ENCODE assay signal across 25 cellular contexts in the genomic region with DNA sequence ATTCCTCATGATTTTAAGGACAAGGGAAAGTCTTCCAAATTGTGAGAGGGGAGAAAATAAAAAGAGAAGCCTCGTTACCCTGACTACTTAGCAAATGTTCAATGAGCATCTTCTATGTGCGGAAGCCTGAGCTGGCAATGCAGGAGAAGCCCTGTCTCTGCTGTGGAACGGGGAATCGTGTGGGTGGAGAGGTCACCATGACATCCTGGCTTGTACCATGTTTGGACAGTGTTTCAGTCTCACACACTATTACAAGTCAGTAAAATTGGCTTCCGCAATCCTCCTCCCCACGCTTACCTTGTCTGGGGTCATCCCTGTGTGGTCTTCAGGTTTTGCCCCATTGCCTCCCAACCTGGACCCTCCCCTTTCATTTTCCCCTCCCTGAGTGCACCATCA.
"Had no signal": no experiment of that assay in that cellular context is flagged by ENCODE, and none has a peak within 500 bp of the region (broad histone marks: within the 10 kb centered on the region; RNA-seq: fewer than 3 reads in every experiment).

No MANE protein-coding gene starts in this region.

- H3K27ac Mint-ChIP-seq: activated CD4-positive, alpha-beta memory T cell treated with anti-CD3 and anti-CD28 coated beads for 36 hours; activated CD4-positive, alpha-beta T cell treated with anti-CD3 and anti-CD28 coated beads, Interleukin-2, amount 10 ng/mL, durations not matched to agents 7 days and 5 days; activated naive CD8-positive, alpha-beta T cell treated with anti-CD3 and anti-CD28 coated beads, Interleukin-2, amount 50 U/mL, for 24 hours; brain; T-cell had no signal

- DNase-seq: activated CD4-positive, alpha-beta memory T cell treated with anti-CD3 and anti-CD28 coated beads for 36 hours; activated CD4-positive, alpha-beta T cell treated with anti-CD3 and anti-CD28 coated beads, Interleukin-2, amount 10 ng/mL, durations not matched to agents 7 days and 5 days; activated CD4-positive, CD25-positive, alpha-beta regulatory T cell; activated CD8-positive, alpha-beta memory T cell treated with anti-CD3 and anti-CD28 coated beads for 24 hours; activated effector memory CD4-positive, alpha-beta T cell treated with anti-CD3 and anti-CD28 coated beads, Interleukin-2, amount 50 U/mL, for 16 hours; activated naive CD4-positive, alpha-beta T cell treated with Interleukin-2 at 50 U/mL for 16 hours; activated naive CD8-positive, alpha-beta T cell treated with anti-CD3 and anti-CD28 coated beads, Interleukin-2, amount 50 U/mL, for 24 hours; activated T-cell treated with anti-CD3 and anti-CD28 coated beads, Interleukin-2, amount 50 U/mL, for 4 hours; amniotic stem cell; MM.1S; NCI-H1105; NCI-H1436; NCI-H1694 treated with DMSO at 0.1 percent for 48 hours; NCI-H2081; NCI-H446; NCI-H524; PC-3; SIG-M5; T-cell; T1000 had no signal

- ATAC-seq: activated naive CD8-positive, alpha-beta T cell treated with anti-CD3 and anti-CD28 coated beads, Interleukin-2, amount 50 U/mL, for 24 hours; activated T-cell treated with anti-CD3 and anti-CD28 coated beads, Interleukin-2, amount 50 U/mL, for 4 hours; PC-3; T-cell had no signal

- FAIRE-seq: astrocyte, RCC 7860, TTC549 had no signal

- H3K4me1 Mint-ChIP-seq: brain had no signal

- H3K4me3 Mint-ChIP-seq: activated CD4-positive, alpha-beta memory T cell treated with anti-CD3 and anti-CD28 coated beads for 36 hours; activated CD4-positive, alpha-beta T cell treated with anti-CD3 and anti-CD28 coated beads, Interleukin-2, amount 10 ng/mL, durations not matched to agents 7 days and 5 days; activated naive CD8-positive, alpha-beta T cell treated with anti-CD3 and anti-CD28 coated beads, Interleukin-2, amount 50 U/mL, for 24 hours; activated T-cell treated with anti-CD3 and anti-CD28 coated beads, Interleukin-2, amount 50 U/mL, for 4 hours; brain; T-cell had no signal

- H3K9me3 Mint-ChIP-seq: activated CD4-positive, alpha-beta memory T cell treated with anti-CD3 and anti-CD28 coated beads for 36 hours; activated CD4-positive, alpha-beta T cell treated with anti-CD3 and anti-CD28 coated beads, Interleukin-2, amount 10 ng/mL, durations not matched to agents 7 days and 5 days; activated naive CD4-positive, alpha-beta T cell treated with anti-CD3 and anti-CD28 coated beads, Interleukin-2, amount 50 U/mL, for 72 hours; activated naive CD8-positive, alpha-beta T cell treated with anti-CD3 and anti-CD28 coated beads, Interleukin-2, amount 50 U/mL, for 24 hours; activated T-cell treated with anti-CD3 and anti-CD28 coated beads, Interleukin-2, amount 50 U/mL, for 4 hours; T-cell had no signal

- H3K27me3 Mint-ChIP-seq: activated naive CD8-positive, alpha-beta T cell treated with anti-CD3 and anti-CD28 coated beads, Interleukin-2, amount 50 U/mL, for 24 hours had no signal

- H3K36me3 Mint-ChIP-seq: activated CD4-positive, alpha-beta memory T cell treated with anti-CD3 and anti-CD28 coated beads for 36 hours; activated naive CD4-positive, alpha-beta T cell treated with anti-CD3 and anti-CD28 coated beads, Interleukin-2, amount 50 U/mL, for 72 hours; brain; T-cell had no signal
